Comparison of ENCODE assay signal across 28 cellular contexts in the genomic region with DNA sequence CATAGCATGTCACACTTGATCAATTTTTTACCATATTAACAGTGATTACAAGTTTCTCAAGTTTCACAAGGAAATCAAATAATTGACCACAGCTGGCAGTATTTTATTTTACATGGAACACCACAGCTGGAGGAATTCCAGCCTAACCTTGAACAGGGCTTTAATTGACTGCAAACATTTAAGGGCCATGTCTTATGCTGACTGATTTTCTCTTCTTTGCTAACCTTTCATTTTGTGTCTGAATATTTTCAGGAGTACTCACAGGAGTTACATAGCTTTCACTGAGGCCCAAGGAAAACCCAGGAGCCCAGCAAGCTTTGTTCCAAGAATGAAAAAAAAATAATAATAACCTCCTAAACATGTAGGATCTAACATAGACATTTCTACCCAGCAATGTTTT. TPM values are rescaled to one million over a fixed set of nuclear protein-coding genes. Genes with fewer than 3 reads are reported as not detected.
A peak's percentile ranks its signal among the peaks of the same experiment; 100 is the strongest.
DNase-seq lines count a peak whose midpoint lies in the region; ATAC-seq and TF ChIP-seq lines count a peak whose summit lies in the region.
"Had no signal": no experiment of that assay in that cellular context is flagged by ENCODE, and none has a peak within 500 bp of the region (broad histone marks: within the 10 kb centered on the region; RNA-seq: fewer than 3 reads in every experiment).

No MANE protein-coding gene starts in this region.

- intact Hi-C loops in aorta (cut with DNase I): no loop called here
- intact Hi-C loops in activated CD8-positive, alpha-beta T cell treated with anti-CD3 and anti-CD28 coated beads for 36 hours (cut with micrococcal nuclease): no loop called here

- H3K4me2 ChIP-seq in smooth muscle cell: peak overlapping the region; percentile 37

- H3K27ac ChIP-seq in smooth muscle cell (ENCODE audit: low read depth): no peak overlapping the region
- no peak overlapping the region for H3K27ac ChIP-seq in aorta (ENCODE audit: low read depth in 1 of 2, low read length in 2 of 2)
- H3K27ac ChIP-seq: esophagus muscularis mucosa, left ventricle myocardium inferior, VCaP had no signal

- H3K27me3 ChIP-seq in smooth muscle cell (ENCODE audit: low read depth) (no peaks in the 10 kb centered on the region), aorta (ENCODE audit: control insufficient read depth in 1 of 2, insufficient read depth in 2 of 2, low read length in 1 of 2) (no peaks in the 10 kb centered on the region)
- H3K27me3 ChIP-seq: esophagus muscularis mucosa, gastroesophageal sphincter had no signal

- peaks cover 64% of the 10 kb centered on the region for H3K27me3 Mint-ChIP-seq in brain
- no peaks in the 10 kb centered on the region for H3K27me3 Mint-ChIP-seq in mesothelial cell of epicardium (ENCODE audit: low read depth)
- H3K27me3 Mint-ChIP-seq in activated CD8-positive, alpha-beta T cell treated with anti-CD3 and anti-CD28 coated beads for 36 hours: peaks cover 7% of the 10 kb centered on the region

- H3K4me1 Mint-ChIP-seq in brain (peaks cover 35% of the 10 kb centered on the region), mesothelial cell of epicardium (peaks cover 49% of the 10 kb centered on the region)
- no peaks in the 10 kb centered on the region for H3K4me1 Mint-ChIP-seq in activated CD8-positive, alpha-beta T cell treated with anti-CD3 and anti-CD28 coated beads for 36 hours (ENCODE audit: low read depth)
- H3K4me1 Mint-ChIP-seq: activated CD4-positive, alpha-beta T cell treated with anti-CD3 and anti-CD28 coated beads, Interleukin-2, amount 10 ng/mL, durations not matched to agents 7 days and 5 days; activated naive CD4-positive, alpha-beta T cell treated with anti-CD3 and anti-CD28 coated beads, Interleukin-2, amount 50 U/mL, for 24 hours; activated T-helper 17 cell treated with anti-CD3 and anti-CD28 coated beads, Interleukin-2, amount 50 U/mL, for 72 hours; B cell; CD8-positive, alpha-beta memory T cell; natural killer cell had no signal

- H3K4me3 Mint-ChIP-seq in brain (no peak overlapping the region), mesothelial cell of epicardium (no peak overlapping the region)
- no peak overlapping the region for H3K4me3 Mint-ChIP-seq in activated CD8-positive, alpha-beta T cell treated with anti-CD3 and anti-CD28 coated beads for 36 hours
- H3K4me3 Mint-ChIP-seq: activated CD4-positive, alpha-beta T cell treated with anti-CD3 and anti-CD28 coated beads, Interleukin-2, amount 10 ng/mL, durations not matched to agents 7 days and 5 days; activated naive CD4-positive, alpha-beta T cell treated with anti-CD3 and anti-CD28 coated beads, Interleukin-2, amount 50 U/mL, for 24 hours; activated T-helper 17 cell treated with anti-CD3 and anti-CD28 coated beads, Interleukin-2, amount 50 U/mL, for 72 hours; B cell; CD8-positive, alpha-beta memory T cell; H9; natural killer cell had no signal

- TF ChIP-seq CTCF in brain (conservative IDR thresholded peaks at IDR 0.05) (no peak), mesothelial cell of epicardium (IDR thresholded peaks at IDR 0.05; ENCODE audit: unreplicated experiment) (no peak), smooth muscle cell (IDR thresholded peaks at IDR 0.05; ENCODE audit: borderline replicate concordance, insufficient read depth, poor library complexity, severe bottlenecking) (no peak)
- no peak for TF ChIP-seq CTCF in activated CD8-positive, alpha-beta T cell treated with anti-CD3 and anti-CD28 coated beads for 36 hours (IDR thresholded peaks at IDR 0.05)

- H3K36me3 Mint-ChIP-seq in brain (no peaks in the 10 kb centered on the region), mesothelial cell of epicardium (no peaks in the 10 kb centered on the region)
- H3K36me3 Mint-ChIP-seq in activated CD8-positive, alpha-beta T cell treated with anti-CD3 and anti-CD28 coated beads for 36 hours (ENCODE audit: low read depth): no peaks in the 10 kb centered on the region
- H3K36me3 Mint-ChIP-seq: activated naive CD4-positive, alpha-beta T cell treated with anti-CD3 and anti-CD28 coated beads, Interleukin-2, amount 50 U/mL, for 24 hours; CD8-positive, alpha-beta memory T cell; natural killer cell had no signal

- no peaks in the 10 kb centered on the region for H3F3A ChIP-seq in smooth muscle cell (ENCODE audit: low read depth)

- DNase-seq in NCI-H2171 treated with DMSO at 0.1 percent for 48 hours (lab: John Stamatoyannopoulos, UW) (peak; percentile 19), NCI-H2171 (lab: John Stamatoyannopoulos, UW) (no peak), mesothelial cell of epicardium (ENCODE audit: low spot score in 2 of 2, unreplicated experiment in 2 of 2) (no peak), smooth muscle cell (lab: John Stamatoyannopoulos, UW; ENCODE audit: unreplicated experiment) (no peak), aorta (no peak)
- no peak for DNase-seq in activated CD4-positive, alpha-beta T cell treated with anti-CD3 and anti-CD28 coated beads, Interleukin-2, amount 50 U/mL, for 48 hours
- DNase-seq in activated CD8-positive, alpha-beta T cell treated with anti-CD3 and anti-CD28 coated beads for 36 hours: no peak
- DNase-seq: activated CD4-positive, alpha-beta T cell treated with anti-CD3 and anti-CD28 coated beads, Interleukin-2, amount 10 ng/mL, durations not matched to agents 7 days and 5 days; CD8-positive, alpha-beta memory T cell; DMS53; H9; hypothalamus; left ventricle myocardium inferior; midbrain; natural killer cell; NCI-H1105 treated with DMSO at 0.1 percent for 48 hours; NCI-H2081; NCI-H82; trophoblast cell had no signal

- no peak for ATAC-seq in aorta (ENCODE audit: low FRiP score)
- ATAC-seq in activated CD8-positive, alpha-beta T cell treated with anti-CD3 and anti-CD28 coated beads for 36 hours: no peak
- ATAC-seq: activated T-helper 17 cell treated with anti-CD3 and anti-CD28 coated beads, Interleukin-2, amount 50 U/mL, for 72 hours; gastroesophageal sphincter; HepG2; natural killer cell had no signal

- H3K4me3 ChIP-seq in smooth muscle cell (no peak overlapping the region), aorta (ENCODE audit: low read length in 2 of 2) (no peak overlapping the region)
- H3K4me3 ChIP-seq: esophagus muscularis mucosa, gastroesophageal sphincter, left ventricle myocardium inferior had no signal

- no peak overlapping the region for H3K9ac ChIP-seq in smooth muscle cell (ENCODE audit: low read depth)

- no peaks in the 10 kb centered on the region for H3K9me3 ChIP-seq in smooth muscle cell (replicated peaks; ENCODE audit: low read depth)
- H3K9me3 ChIP-seq in aorta (ENCODE audit: control insufficient read depth, low read length): no peaks in the 10 kb centered on the region
- H3K9me3 ChIP-seq: esophagus muscularis mucosa, gastroesophageal sphincter, left ventricle myocardium inferior had no signal

- POLR2A ChIA-PET in activated CD8-positive, alpha-beta T cell treated with anti-CD3 and anti-CD28 coated beads for 36 hours (lab: Charles Lee): no interaction called here

- peak overlapping the region; percentile 86 for H2AFZ ChIP-seq in smooth muscle cell (ENCODE audit: low read depth)

- no peaks in the 10 kb centered on the region for H3K79me2 ChIP-seq in smooth muscle cell (ENCODE audit: low read depth)

- H3K4me1 ChIP-seq in smooth muscle cell (ENCODE audit: low read depth): peaks cover 33% of the 10 kb centered on the region
- no peaks in the 10 kb centered on the region for H3K4me1 ChIP-seq in aorta (ENCODE audit: control insufficient read depth in 1 of 2, insufficient read depth in 2 of 2, low read length in 2 of 2)

- CTCF ChIA-PET in activated CD8-positive, alpha-beta T cell treated with anti-CD3 and anti-CD28 coated beads for 36 hours (lab: Charles Lee): no interaction called here

- no peaks in the 10 kb centered on the region for H3K36me3 ChIP-seq in smooth muscle cell (ENCODE audit: low read depth)
- no peaks in the 10 kb centered on the region for H3K36me3 ChIP-seq in aorta (ENCODE audit: control insufficient read depth in 1 of 2, insufficient read depth in 2 of 2, low read length in 1 of 2)
- H3K36me3 ChIP-seq: esophagus muscularis mucosa, gastroesophageal sphincter, left ventricle myocardium inferior had no signal

- H3K27ac Mint-ChIP-seq in brain (peak overlapping the region in 3 of 5 experiments; percentile 16 to 59 (median 29)), mesothelial cell of epicardium (peak overlapping the region; percentile 72)
- no peak overlapping the region for H3K27ac Mint-ChIP-seq in activated CD8-positive, alpha-beta T cell treated with anti-CD3 and anti-CD28 coated beads for 36 hours
- H3K27ac Mint-ChIP-seq: activated CD4-positive, alpha-beta T cell treated with anti-CD3 and anti-CD28 coated beads, Interleukin-2, amount 10 ng/mL, durations not matched to agents 7 days and 5 days; activated naive CD4-positive, alpha-beta T cell treated with anti-CD3 and anti-CD28 coated beads, Interleukin-2, amount 50 U/mL, for 24 hours; activated T-helper 17 cell treated with anti-CD3 and anti-CD28 coated beads, Interleukin-2, amount 50 U/mL, for 72 hours; B cell; CD8-positive, alpha-beta memory T cell; natural killer cell had no signal

- H4K20me1 ChIP-seq in smooth muscle cell (ENCODE audit: low read depth): no peaks in the 10 kb centered on the region

- H3K9me3 Mint-ChIP-seq in brain (peaks cover 0 to 2% (median 0%) of the 10 kb centered on the region in 5 experiments), mesothelial cell of epicardium (no peaks in the 10 kb centered on the region)
- H3K9me3 Mint-ChIP-seq in activated CD8-positive, alpha-beta T cell treated with anti-CD3 and anti-CD28 coated beads for 36 hours: no peaks in the 10 kb centered on the region
- H3K9me3 Mint-ChIP-seq: activated CD4-positive, alpha-beta T cell treated with anti-CD3 and anti-CD28 coated beads, Interleukin-2, amount 10 ng/mL, durations not matched to agents 7 days and 5 days; activated naive CD4-positive, alpha-beta T cell treated with anti-CD3 and anti-CD28 coated beads, Interleukin-2, amount 50 U/mL, for 24 hours; activated T-helper 17 cell treated with anti-CD3 and anti-CD28 coated beads, Interleukin-2, amount 50 U/mL, for 72 hours; CD8-positive, alpha-beta memory T cell; H9 had no signal

RNA-seq across cellular contexts. Expression of a gene that starts 49.6 kb away (rescaled TPM):
- 8.5 TPM for polyA plus RNA-seq in brain (ENCODE audit: insufficient read depth, low read depth, low replicate concordance)
- total RNA-seq in mesothelial cell of epicardium: 12.1 to 13.0 TPM (median 12.6 TPM) in 3 replicates
- total RNA-seq in smooth muscle cell: 11.2 and 12.4 TPM in 2 replicates
- polyA plus RNA-seq in smooth muscle cell: 30.6 and 33.5 TPM in 2 replicates
- 100 to 1,000 TPM in 1 of 2 donors, 10 to 100 TPM in 1; 71.4 to 122 TPM for total RNA-seq in aorta
- 100 to 1,000 TPM in 1 of 2 donors, 10 to 100 TPM in 1; 47.9 to 277 TPM for polyA plus RNA-seq in aorta
- not detected for total RNA-seq in activated CD8-positive, alpha-beta T cell treated with anti-CD3 and anti-CD28 coated beads for 36 hours
- total RNA-seq: activated CD4-positive, alpha-beta T cell treated with anti-CD3 and anti-CD28 coated beads, Interleukin-2, amount 10 ng/mL, durations not matched to agents 7 days and 5 days; activated T-helper 17 cell treated with anti-CD3 and anti-CD28 coated beads, Interleukin-2, amount 50 U/mL, for 72 hours; B cell; CD8-positive, alpha-beta memory T cell; natural killer cell; OCI-LY7 had no signal
- polyA plus RNA-seq: CD8-positive, alpha-beta memory T cell had no signal

Comparison
In these comparisons a context has a peak if more than half of its experiments do, and no peak if none do; other contexts are left out.
1. RNA of a gene that starts 49.6 kb away (total RNA-seq): 71.4 to 122 TPM in aorta, 12.1 to 13.0 TPM in mesothelial cell of epicardium and 11.2 to 12.4 TPM in smooth muscle cell; not detected in activated CD8-positive, alpha-beta T cell treated with anti-CD3 and anti-CD28 coated beads for 36 hours; every median in the first group is over 10 times any median in the second.